25 cellular contexts compared by ENCODE assay signal in genomic region chr4:152858934-152859333, GRCh38.
"Had no signal": no experiment of that assay in that cellular context is flagged by ENCODE, and none has a peak within 500 bp of the region (broad histone marks: within the 10 kb centered on the region; RNA-seq: fewer than 3 reads in every experiment).

No MANE protein-coding gene starts in this region.

- H3K9ac ChIP-seq: neural progenitor cell, parathyroid adenoma had no signal

- H3K27ac Mint-ChIP-seq: natural killer cell; neural progenitor cell; stimulated activated naive B cell treated with anti-CD40 and anti-IgM and Interleukin-4, amounts not matched to agents 10 μg/mL and 1 μg/mL and 100 μg/mL, for 72 hours had no signal

- H3K36me3 ChIP-seq: neutrophil, right atrium auricular region, thyroid gland, transverse colon, upper lobe of right lung had no signal

- DNase-seq: heart left ventricle; islet precursor cell; left ventricle myocardium inferior; naive B cell; natural killer cell; nephron progenitor cell; occipital lobe; stimulated activated CD4-positive, alpha-beta T cell treated with anti-CD3 and anti-CD28 coated beads, Interleukin-1b, Interleukin-23, amount 100 ng/mL, for 48 hours; stimulated activated CD4-positive, alpha-beta T cell treated with anti-CD3 and anti-CD28 coated beads, Interleukin-2, amount 100 ng/mL, for 48 hours; stimulated activated CD4-positive, alpha-beta T cell treated with anti-CD3 and anti-CD28 coated beads, Interleukin-4, amount 100 ng/mL, for 4 hours; stimulated activated naive B cell treated with anti-CD40 and anti-IgM and Interleukin-4, amounts not matched to agents 10 μg/mL and 1 μg/mL and 100 μg/mL, for 72 hours; stimulated activated naive CD8-positive, alpha-beta T cell treated with anti-CD3 and anti-CD28 coated beads, Interleukin-15, Interleukin-2, amounts not matched to agents 100 U/mL and 50 U/mL, for 24 hours; stomach; testis; thyroid gland; transverse colon; upper lobe of right lung had no signal

- H3K4me3 Mint-ChIP-seq: naive B cell; natural killer cell; nephron progenitor cell; neural progenitor cell; stimulated activated naive B cell treated with anti-CD40 and anti-IgM and Interleukin-4, amounts not matched to agents 10 μg/mL and 1 μg/mL and 100 μg/mL, for 72 hours had no signal

- H3K4me1 ChIP-seq: neural progenitor cell, right atrium auricular region, testis, transverse colon had no signal

- H3K9me3 ChIP-seq: neutrophil, testis, thyroid gland, transverse colon, upper lobe of right lung had no signal

- H3K27ac ChIP-seq: heart left ventricle, hepatocyte, left ventricle myocardium inferior, neural progenitor cell, neutrophil, parathyroid adenoma, right atrium auricular region, skin epidermis, stomach, testis, thyroid gland, transverse colon, upper lobe of right lung had no signal

- H3K4me1 Mint-ChIP-seq: natural killer cell, nephron progenitor cell, neural progenitor cell had no signal

- ATAC-seq: heart left ventricle; natural killer cell; sciatic nerve; stimulated activated naive B cell treated with anti-CD40 and anti-IgM and Interleukin-4, amounts not matched to agents 10 μg/mL and 1 μg/mL and 100 μg/mL, for 72 hours; stimulated activated naive CD8-positive, alpha-beta T cell treated with anti-CD3 and anti-CD28 coated beads, Interleukin-15, Interleukin-2, amounts not matched to agents 100 U/mL and 50 U/mL, for 24 hours; upper lobe of right lung had no signal

- H3K4me3 ChIP-seq: heart left ventricle, hepatocyte, left ventricle myocardium inferior, lung, neural progenitor cell, right atrium auricular region, skin epidermis, stomach, testis, thyroid gland, transverse colon, upper lobe of right lung had no signal

- H3K27me3 Mint-ChIP-seq: naive B cell; stimulated activated naive B cell treated with anti-CD40 and anti-IgM and Interleukin-4, amounts not matched to agents 10 μg/mL and 1 μg/mL and 100 μg/mL, for 72 hours had no signal

- H3K27me3 ChIP-seq: heart left ventricle, hepatocyte, neural progenitor cell, neutrophil, right atrium auricular region, stomach, testis, thyroid gland, transverse colon, upper lobe of right lung had no signal
